Comparison of ENCODE assay signal across 16 cellular contexts in the genomic region with DNA sequence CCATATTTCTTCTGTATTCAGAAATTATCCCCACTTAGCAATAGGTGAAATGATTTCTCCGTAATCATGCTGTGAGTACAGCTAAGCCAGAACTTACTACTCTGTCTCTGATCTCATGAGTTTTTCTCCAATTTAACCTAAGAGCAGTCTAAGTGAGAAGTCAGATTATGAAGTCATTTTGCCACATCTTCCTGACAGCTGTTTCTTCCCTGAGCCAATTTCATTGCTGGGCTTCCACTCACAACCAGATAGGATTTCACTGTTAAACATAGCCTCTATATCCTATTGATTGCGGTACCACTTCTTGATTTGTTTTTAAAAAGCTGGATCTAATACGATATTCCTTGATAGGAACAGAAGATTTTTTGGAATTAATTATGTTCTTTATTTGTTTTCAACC.
DNase-seq lines count a peak whose midpoint lies in the region; ATAC-seq and TF ChIP-seq lines count a peak whose summit lies in the region.
"Had no signal": no experiment of that assay in that cellular context is flagged by ENCODE, and none has a peak within 500 bp of the region (broad histone marks: within the 10 kb centered on the region; RNA-seq: fewer than 3 reads in every experiment).

No MANE protein-coding gene starts in this region.

- H3K27ac ChIP-seq in endodermal cell (ENCODE audit: low read depth, low read length) (peak overlapping the region; percentile 63), neural progenitor cell (no peak overlapping the region)
- H3K27ac ChIP-seq: BLaER1, C4-2B, GM23248 had no signal

- H3K4me3 Mint-ChIP-seq in brain (peak overlapping the region in 1 of 5 experiments; percentile 6), endodermal cell (no peak overlapping the region), neural progenitor cell (no peak overlapping the region)
- H3K4me3 Mint-ChIP-seq: CD4-positive, CD25-positive, alpha-beta regulatory T cell; CD8-positive, alpha-beta T cell had no signal

- H4K20me1 ChIP-seq in neural progenitor cell (ENCODE audit: low read depth) = no peaks in the 10 kb centered on the region
- H4K20me1 ChIP-seq: BLaER1 had no signal

- H3K27me3 ChIP-seq in endodermal cell (ENCODE audit: control insufficient read depth, insufficient read depth, low read length, poor library complexity, severe bottlenecking) (no peaks in the 10 kb centered on the region), neural progenitor cell (no peaks in the 10 kb centered on the region)
- H3K27me3 ChIP-seq: BLaER1 had no signal

- H3K9me3 Mint-ChIP-seq in brain (peaks cover 0 to 3% (median 0%) of the 10 kb centered on the region in 5 experiments), endodermal cell (no peaks in the 10 kb centered on the region), neural progenitor cell (no peaks in the 10 kb centered on the region)

- no peak for TF ChIP-seq CTCF in brain (conservative IDR thresholded peaks at IDR 0.05)
- TF ChIP-seq CTCF in endodermal cell (conservative IDR thresholded peaks at IDR 0.05) = no peak
- no peak for TF ChIP-seq CTCF in neural progenitor cell (IDR thresholded peaks at IDR 0.05)

- no peak for DNase-seq in endodermal cell
- DNase-seq in neural progenitor cell (ENCODE audit: low spot score) = no peak
- no peak for DNase-seq in HT-29 (ENCODE audit: low spot score)
- DNase-seq: Caco-2; CD4-positive, CD25-positive, alpha-beta regulatory T cell; CD8-positive, alpha-beta T cell; DMS153; DND-41; GM23248; H7; HCEC 1CT had no signal

- no peaks in the 10 kb centered on the region for H3K79me2 ChIP-seq in neural progenitor cell (ENCODE audit: low read depth)

- H3K36me3 Mint-ChIP-seq in brain (peaks cover 4% of the 10 kb centered on the region), endodermal cell (ENCODE audit: low read depth) (no peaks in the 10 kb centered on the region), neural progenitor cell (peaks cover 3% of the 10 kb centered on the region)
- H3K36me3 Mint-ChIP-seq: CD4-positive, CD25-positive, alpha-beta regulatory T cell; CD8-positive, alpha-beta T cell had no signal

- H3K27ac Mint-ChIP-seq in brain (peak overlapping the region in 3 of 5 experiments; percentile 3 to 30 (median 21)), endodermal cell (no peak overlapping the region), neural progenitor cell (peak overlapping the region; percentile 83)
- H3K27ac Mint-ChIP-seq: CD4-positive, CD25-positive, alpha-beta regulatory T cell; CD8-positive, alpha-beta T cell had no signal

- H3K9me3 ChIP-seq in endodermal cell (ENCODE audit: control insufficient read depth, low read length) (no peaks in the 10 kb centered on the region), neural progenitor cell (ENCODE audit: low read depth) (no peaks in the 10 kb centered on the region)
- H3K9me3 ChIP-seq: BLaER1, Caco-2 had no signal

- WGBS in endodermal cell (ENCODE audit: insufficient coverage in 1 of 2, insufficient read length in 1 of 2), 2 experiments = 91 to 100% methylated on average over 2 of the region's 3 CpGs

- H2AFZ ChIP-seq in neural progenitor cell (replicated peaks) = peak overlapping the region; percentile 59
- H2AFZ ChIP-seq: GM23248 had no signal

- H3K9ac ChIP-seq in endodermal cell (ENCODE audit: extremely low read depth, low read length, poor library complexity, severe bottlenecking) (no peak overlapping the region), neural progenitor cell (no peak overlapping the region)
- H3K9ac ChIP-seq: BLaER1, GM23248 had no signal

- peaks cover 57% of the 10 kb centered on the region for H3K4me1 Mint-ChIP-seq in brain
- H3K4me1 Mint-ChIP-seq in endodermal cell = no peaks in the 10 kb centered on the region
- peaks cover 50% of the 10 kb centered on the region for H3K4me1 Mint-ChIP-seq in neural progenitor cell
- H3K4me1 Mint-ChIP-seq: CD4-positive, CD25-positive, alpha-beta regulatory T cell had no signal

- no peaks in the 10 kb centered on the region for H3K27me3 Mint-ChIP-seq in brain
- H3K27me3 Mint-ChIP-seq in endodermal cell (ENCODE audit: insufficient read depth) = no peaks in the 10 kb centered on the region
- H3K27me3 Mint-ChIP-seq in neural progenitor cell (ENCODE audit: insufficient read depth, low read depth) = no peaks in the 10 kb centered on the region
- H3K27me3 Mint-ChIP-seq: CD4-positive, CD25-positive, alpha-beta regulatory T cell had no signal

- no peak overlapping the region for H3K4me3 ChIP-seq in endodermal cell (ENCODE audit: low read length)
- H3K4me3 ChIP-seq in neural progenitor cell = no peak overlapping the region
- H3K4me3 ChIP-seq: BLaER1, GM23248 had no signal

- ATAC-seq in GM18867 (IDR thresholded peaks at IDR 0.05; ENCODE audit: unreplicated experiment) (no peak), HG03159 (IDR thresholded peaks at IDR 0.05; ENCODE audit: unreplicated experiment) (no peak)
- ATAC-seq: CD8-positive, alpha-beta T cell had no signal

- H3K36me3 ChIP-seq in endodermal cell (ENCODE audit: control insufficient read depth, insufficient read depth, low read length) (no peaks in the 10 kb centered on the region), neural progenitor cell (no peaks in the 10 kb centered on the region)
- H3K36me3 ChIP-seq: BLaER1 had no signal

- no peaks in the 10 kb centered on the region for H3F3A ChIP-seq in neural progenitor cell (ENCODE audit: low read depth)

- H3K4me2 ChIP-seq in neural progenitor cell = no peak overlapping the region
- H3K4me2 ChIP-seq: BLaER1 had no signal

- H3K4me1 ChIP-seq in endodermal cell (ENCODE audit: control insufficient read depth, insufficient read depth, low read length) (no peaks in the 10 kb centered on the region), neural progenitor cell (peaks cover 3% of the 10 kb centered on the region)
- H3K4me1 ChIP-seq: BLaER1 had no signal
